In the genomic region with DNA sequence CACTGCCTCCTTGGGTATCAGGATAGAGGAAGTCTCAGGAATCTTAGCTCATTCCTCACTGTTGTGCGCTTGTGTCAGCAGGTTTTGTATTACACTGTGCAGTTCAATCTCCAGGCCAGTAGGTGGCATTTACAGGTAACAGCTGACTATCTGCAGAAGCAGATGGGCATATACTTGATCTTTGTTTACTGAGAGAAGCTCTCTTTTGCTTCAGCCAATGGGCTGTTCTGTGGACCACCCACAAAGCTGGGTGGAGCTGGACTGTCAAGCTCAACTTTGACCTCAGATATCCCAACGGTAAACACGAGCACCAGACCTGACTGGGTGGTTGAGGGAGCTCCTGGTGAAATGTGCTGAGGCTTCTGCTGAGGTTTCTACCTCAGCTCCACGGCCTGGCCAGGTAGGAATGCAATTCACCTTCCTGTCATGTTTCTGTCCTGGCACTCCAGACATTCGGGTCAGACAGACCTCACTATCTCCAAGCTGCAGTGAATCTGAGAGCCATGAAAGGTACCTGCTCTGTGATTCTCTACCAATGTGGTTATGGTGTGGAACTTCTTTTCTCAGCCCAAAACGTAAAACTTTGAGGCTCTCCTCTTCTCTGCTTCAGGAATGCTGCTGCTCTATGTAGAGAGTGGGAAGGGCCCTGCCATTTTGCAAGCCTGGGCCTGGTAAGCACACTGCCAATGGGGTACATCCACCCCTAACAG, we compare ENCODE assay signal across 1 cellular context.
A peak's percentile ranks its signal among the peaks of the same experiment; 100 is the strongest.
TF ChIP-seq lines count a peak whose summit lies in the region.

No MANE protein-coding gene starts in this region.

TF ChIP-seq in HepG2, 621 proteins besides CTCF, POLR2A, EP300 and RAD21 (continued from another document and continues in another):
- 0 out of 2 replicates have a peak, but pooled peaks have one; percentile 36 for TF ChIP-seq TOPORS (CRISPR knock-in tag; IDR thresholded peaks at IDR 0.05)
- no peak for TF ChIP-seq PAX8 (CRISPR knock-in tag; IDR thresholded peaks at IDR 0.05; ENCODE audit: borderline replicate concordance)
- TF ChIP-seq ZNF720 (CRISPR knock-in tag; IDR thresholded peaks at IDR 0.05): no peak
- TF ChIP-seq RARG (CRISPR knock-in tag; IDR thresholded peaks at IDR 0.05; ENCODE audit: low read depth): no peak
- peak; percentile 96 for TF ChIP-seq TFAP4 (IDR thresholded peaks at IDR 0.05; ENCODE audit: borderline replicate concordance, low read depth)
- TF ChIP-seq, protein P1, sequence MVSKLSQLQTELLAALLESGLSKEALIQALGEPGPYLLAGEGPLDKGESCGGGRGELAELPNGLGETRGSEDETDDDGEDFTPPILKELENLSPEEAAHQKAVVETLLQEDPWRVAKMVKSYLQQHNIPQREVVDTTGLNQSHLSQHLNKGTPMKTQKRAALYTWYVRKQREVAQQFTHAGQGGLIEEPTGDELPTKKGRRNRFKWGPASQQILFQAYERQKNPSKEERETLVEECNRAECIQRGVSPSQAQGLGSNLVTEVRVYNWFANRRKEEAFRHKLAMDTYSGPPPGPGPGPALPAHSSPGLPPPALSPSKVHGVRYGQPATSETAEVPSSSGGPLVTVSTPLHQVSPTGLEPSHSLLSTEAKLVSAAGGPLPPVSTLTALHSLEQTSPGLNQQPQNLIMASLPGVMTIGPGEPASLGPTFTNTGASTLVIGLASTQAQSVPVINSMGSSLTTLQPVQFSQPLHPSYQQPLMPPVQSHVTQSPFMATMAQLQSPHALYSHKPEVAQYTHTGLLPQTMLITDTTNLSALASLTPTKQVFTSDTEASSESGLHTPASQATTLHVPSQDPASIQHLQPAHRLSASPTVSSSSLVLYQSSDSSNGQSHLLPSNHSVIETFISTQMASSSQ (IDR thresholded peaks at IDR 0.05; ENCODE audit: low read depth): no peak
- TF ChIP-seq, protein P1 (CRISPR knock-in tag; IDR thresholded peaks at IDR 0.05; ENCODE audit: borderline replicate concordance): peak; percentile 37; the same call in 1 of the 2 replicates
- TF ChIP-seq MAFK (conservative IDR thresholded peaks at IDR 0.05 in 1 of 2, IDR thresholded peaks at IDR 0.05 in 1 of 2; ENCODE audit: low read length in 2 of 2): peak; percentile 68 to 73; a peak in 3 of 4 replicates
- TF ChIP-seq ZNF556 (CRISPR knock-in tag; IDR thresholded peaks at IDR 0.05; ENCODE audit: borderline replicate concordance): peak; percentile 42; the same call in 1 of the 2 replicates
- no peak for TF ChIP-seq ZNF24 (IDR thresholded peaks at IDR 0.05)
- no peak for TF ChIP-seq IKZF4 (CRISPR knock-in tag; IDR thresholded peaks at IDR 0.05; ENCODE audit: borderline replicate concordance, low read depth, not compliant biosample characterization)
- TF ChIP-seq HOXA3 (CRISPR knock-in tag; IDR thresholded peaks at IDR 0.05): no peak; the same call in 1 of the 2 replicates
- no peak for TF ChIP-seq PHB2 (IDR thresholded peaks at IDR 0.05; ENCODE audit: partially characterized antibody)
- TF ChIP-seq FOSL1 (CRISPR knock-in tag; IDR thresholded peaks at IDR 0.05; ENCODE audit: borderline replicate concordance): no peak
- peak; percentile 88 for TF ChIP-seq SALL1 (CRISPR knock-in tag; IDR thresholded peaks at IDR 0.05)
- TF ChIP-seq, protein P2, sequence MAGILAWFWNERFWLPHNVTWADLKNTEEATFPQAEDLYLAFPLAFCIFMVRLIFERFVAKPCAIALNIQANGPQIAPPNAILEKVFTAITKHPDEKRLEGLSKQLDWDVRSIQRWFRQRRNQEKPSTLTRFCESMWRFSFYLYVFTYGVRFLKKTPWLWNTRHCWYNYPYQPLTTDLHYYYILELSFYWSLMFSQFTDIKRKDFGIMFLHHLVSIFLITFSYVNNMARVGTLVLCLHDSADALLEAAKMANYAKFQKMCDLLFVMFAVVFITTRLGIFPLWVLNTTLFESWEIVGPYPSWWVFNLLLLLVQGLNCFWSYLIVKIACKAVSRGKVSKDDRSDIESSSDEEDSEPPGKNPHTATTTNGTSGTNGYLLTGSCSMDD (CRISPR knock-in tag; IDR thresholded peaks at IDR 0.05): no peak
- no peak for TF ChIP-seq ZC3H13 (CRISPR knock-in tag; IDR thresholded peaks at IDR 0.05)
- TF ChIP-seq KLF13 (CRISPR knock-in tag; IDR thresholded peaks at IDR 0.05): no peak
- peak; percentile 67 for TF ChIP-seq PPARG (CRISPR knock-in tag; conservative IDR thresholded peaks at IDR 0.05)
- no peak for TF ChIP-seq ZNF292 (CRISPR knock-in tag; IDR thresholded peaks at IDR 0.05; ENCODE audit: borderline replicate concordance, low read depth)
- TF ChIP-seq TRAFD1 (CRISPR knock-in tag; IDR thresholded peaks at IDR 0.05; ENCODE audit: borderline replicate concordance): no peak
- TF ChIP-seq ZGPAT (CRISPR knock-in tag; IDR thresholded peaks at IDR 0.05): peak; percentile 78; the same call in 1 of the 2 replicates
- TF ChIP-seq SMYD3 (CRISPR knock-in tag; IDR thresholded peaks at IDR 0.05): no peak
- no peak for TF ChIP-seq ZNF564 (CRISPR knock-in tag; IDR thresholded peaks at IDR 0.05)
- TF ChIP-seq POLR2G (IDR thresholded peaks at IDR 0.05; ENCODE audit: low read depth, low read length): peak; percentile 55; the same call in 1 of the 2 replicates
- TF ChIP-seq ZNF850 (CRISPR knock-in tag; conservative IDR thresholded peaks at IDR 0.05): no peak
- TF ChIP-seq, protein P3, sequence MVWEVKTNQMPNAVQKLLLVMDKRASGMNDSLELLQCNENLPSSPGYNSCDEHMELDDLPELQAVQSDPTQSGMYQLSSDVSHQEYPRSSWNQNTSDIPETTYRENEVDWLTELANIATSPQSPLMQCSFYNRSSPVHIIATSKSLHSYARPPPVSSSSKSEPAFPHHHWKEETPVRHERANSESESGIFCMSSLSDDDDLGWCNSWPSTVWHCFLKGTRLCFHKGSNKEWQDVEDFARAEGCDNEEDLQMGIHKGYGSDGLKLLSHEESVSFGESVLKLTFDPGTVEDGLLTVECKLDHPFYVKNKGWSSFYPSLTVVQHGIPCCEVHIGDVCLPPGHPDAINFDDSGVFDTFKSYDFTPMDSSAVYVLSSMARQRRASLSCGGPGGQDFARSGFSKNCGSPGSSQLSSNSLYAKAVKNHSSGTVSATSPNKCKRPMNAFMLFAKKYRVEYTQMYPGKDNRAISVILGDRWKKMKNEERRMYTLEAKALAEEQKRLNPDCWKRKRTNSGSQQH (CRISPR knock-in tag; IDR thresholded peaks at IDR 0.05; ENCODE audit: low read depth): peak; percentile 44; the same call in 1 of the 2 replicates
- peak; percentile 79; the same call in 1 of the 2 replicates for TF ChIP-seq RFXANK (CRISPR knock-in tag; IDR thresholded peaks at IDR 0.05)
- TF ChIP-seq RAD51 (IDR thresholded peaks at IDR 0.05; ENCODE audit: borderline replicate concordance): no peak
- TF ChIP-seq, protein P4, sequence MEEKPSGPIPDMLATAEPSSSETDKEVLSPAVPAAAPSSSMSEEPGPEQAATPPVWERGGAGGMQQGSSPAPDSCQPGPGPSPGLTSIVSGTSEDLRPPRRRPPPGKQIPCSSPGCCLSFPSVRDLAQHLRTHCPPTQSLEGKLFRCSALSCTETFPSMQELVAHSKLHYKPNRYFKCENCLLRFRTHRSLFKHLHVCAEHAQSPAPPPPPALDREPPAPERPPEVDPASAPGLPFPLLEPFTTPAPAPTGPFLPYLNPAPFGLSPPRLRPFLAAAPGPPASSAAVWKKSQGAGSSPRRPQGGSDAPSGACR (CRISPR knock-in tag; IDR thresholded peaks at IDR 0.05): no peak
- TF ChIP-seq MAFF (IDR thresholded peaks at IDR 0.05; ENCODE audit: low read depth, low read length): peak; percentile 77
- no peak for TF ChIP-seq ZNF251 (CRISPR knock-in tag; IDR thresholded peaks at IDR 0.05)
- TF ChIP-seq FOXK2 (IDR thresholded peaks at IDR 0.05): peak; percentile 83
- TF ChIP-seq ZNF121 (CRISPR knock-in tag; IDR thresholded peaks at IDR 0.05): no peak
- TF ChIP-seq ZNF264 (CRISPR knock-in tag; IDR thresholded peaks at IDR 0.05): 0 out of 2 replicates have a peak, but pooled peaks have one; percentile 21
- no peak for TF ChIP-seq SMAD3 (CRISPR knock-in tag; IDR thresholded peaks at IDR 0.05)
- TF ChIP-seq ZNF563 (CRISPR knock-in tag; IDR thresholded peaks at IDR 0.05): no peak
- TF ChIP-seq MAFG (CRISPR knock-in tag; IDR thresholded peaks at IDR 0.05): no peak
- no peak for TF ChIP-seq KLF12 (CRISPR knock-in tag; IDR thresholded peaks at IDR 0.05; ENCODE audit: borderline replicate concordance)
- 0 out of 2 replicates have a peak, but pooled peaks have one; percentile 46 for TF ChIP-seq ZNF256 (CRISPR knock-in tag; conservative IDR thresholded peaks at IDR 0.05)
- TF ChIP-seq, protein P5, sequence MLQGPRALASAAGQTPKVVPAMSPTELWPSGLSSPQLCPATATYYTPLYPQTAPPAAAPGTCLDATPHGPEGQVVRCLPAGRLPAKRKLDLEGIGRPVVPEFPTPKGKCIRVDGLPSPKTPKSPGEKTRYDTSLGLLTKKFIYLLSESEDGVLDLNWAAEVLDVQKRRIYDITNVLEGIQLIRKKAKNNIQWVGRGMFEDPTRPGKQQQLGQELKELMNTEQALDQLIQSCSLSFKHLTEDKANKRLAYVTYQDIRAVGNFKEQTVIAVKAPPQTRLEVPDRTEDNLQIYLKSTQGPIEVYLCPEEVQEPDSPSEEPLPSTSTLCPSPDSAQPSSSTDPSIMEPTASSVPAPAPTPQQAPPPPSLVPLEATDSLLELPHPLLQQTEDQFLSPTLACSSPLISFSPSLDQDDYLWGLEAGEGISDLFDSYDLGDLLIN (CRISPR knock-in tag; IDR thresholded peaks at IDR 0.05; ENCODE audit: borderline replicate concordance): no peak; the same call in 1 of the 2 replicates
- TF ChIP-seq HMGXB4 (CRISPR knock-in tag; IDR thresholded peaks at IDR 0.05; ENCODE audit: borderline replicate concordance in 1 of 2, low read depth in 1 of 2): peak; percentile 60 to 65; a peak in 3 of 4 replicates
- TF ChIP-seq SP140L (CRISPR knock-in tag; IDR thresholded peaks at IDR 0.05; ENCODE audit: borderline replicate concordance): 0 out of 2 replicates have a peak, but pooled peaks have one; percentile 74
- no peak; the same call in 1 of the 2 replicates for TF ChIP-seq ZNF441 (CRISPR knock-in tag; IDR thresholded peaks at IDR 0.05; ENCODE audit: borderline replicate concordance)
- TF ChIP-seq MIER2 (CRISPR knock-in tag; IDR thresholded peaks at IDR 0.05): 0 out of 2 replicates have a peak, but pooled peaks have one; percentile 54
- TF ChIP-seq SMC3 (IDR thresholded peaks at IDR 0.05; ENCODE audit: low read length): peak; percentile 96
- TF ChIP-seq ZSCAN9 (CRISPR knock-in tag; IDR thresholded peaks at IDR 0.05; ENCODE audit: borderline replicate concordance): peak; percentile 77; the same call in 1 of the 2 replicates
- peak; percentile 78 for TF ChIP-seq ZNF619 (CRISPR knock-in tag; IDR thresholded peaks at IDR 0.05)
- no peak for TF ChIP-seq ZNF224 (CRISPR knock-in tag; IDR thresholded peaks at IDR 0.05)
- TF ChIP-seq ELF1 (CRISPR knock-in tag; IDR thresholded peaks at IDR 0.05): 0 out of 2 replicates have a peak, but pooled peaks have one; percentile 34
- TF ChIP-seq ZNF567 (CRISPR knock-in tag; IDR thresholded peaks at IDR 0.05; ENCODE audit: borderline replicate concordance): 0 out of 2 replicates have a peak, but pooled peaks have one; percentile 11
- TF ChIP-seq THAP11 (CRISPR knock-in tag; IDR thresholded peaks at IDR 0.05): peak; percentile 74; the same call in 1 of the 2 replicates
- no peak for TF ChIP-seq MTF1 (CRISPR knock-in tag; IDR thresholded peaks at IDR 0.05)
